Comparison of ENCODE assay signal across 22 cellular contexts in genomic region chr15:49430046-49430445, GRCh38. TPM values are rescaled to one million over a fixed set of nuclear protein-coding genes. Genes with fewer than 3 reads are reported as not detected.
DNase-seq lines count a peak whose midpoint lies in the region; ATAC-seq and TF ChIP-seq lines count a peak whose summit lies in the region.
"Had no signal": no experiment of that assay in that cellular context is flagged by ENCODE, and none has a peak within 500 bp of the region (broad histone marks: within the 10 kb centered on the region; RNA-seq: fewer than 3 reads in every experiment).

No MANE protein-coding gene starts in this region.

- no peak overlapping the region for H3K4me3 Mint-ChIP-seq in stimulated activated memory B cell treated with anti-CD40 and anti-IgM and Interleukin-4, amounts not matched to agents 10 μg/mL and 1 μg/mL and 100 μg/mL, for 72 hours
- no peak overlapping the region for H3K4me3 Mint-ChIP-seq in stimulated activated effector memory CD8-positive, alpha-beta T cell treated with anti-CD3 and anti-CD28 coated beads, Interleukin-12 subunit alpha, Interleukin-12 subunit beta, amount 100 ng/mL, for 72 hours

- H3K79me2 ChIP-seq in GM23248 (ENCODE audit: insufficient read depth) (peaks cover 100% of the 10 kb centered on the region), fibroblast of lung (ENCODE audit: control insufficient read depth, insufficient read depth, low read length) (peaks cover 61% of the 10 kb centered on the region)

- H3K36me3 ChIP-seq in GM23248 (ENCODE audit: low read depth) (peaks cover 85% of the 10 kb centered on the region), fibroblast of lung (ENCODE audit: control insufficient read depth, insufficient read depth, low read length) (no peaks in the 10 kb centered on the region)
- H3K36me3 ChIP-seq: HAP-1 had no signal

- TF ChIP-seq CTCF in fibroblast of lung (conservative IDR thresholded peaks at IDR 0.05 in 1 of 2, IDR thresholded peaks at IDR 0.05 in 1 of 2; ENCODE audit: low read depth in 1 of 2, low read length in 2 of 2): no peak
- TF ChIP-seq CTCF in foreskin keratinocyte (conservative IDR thresholded peaks at IDR 0.05): no peak

- no peak overlapping the region for H3K27ac Mint-ChIP-seq in stimulated activated memory B cell treated with anti-CD40 and anti-IgM and Interleukin-4, amounts not matched to agents 10 μg/mL and 1 μg/mL and 100 μg/mL, for 72 hours
- H3K27ac Mint-ChIP-seq in stimulated activated effector memory CD8-positive, alpha-beta T cell treated with anti-CD3 and anti-CD28 coated beads, Interleukin-12 subunit alpha, Interleukin-12 subunit beta, amount 100 ng/mL, for 72 hours: no peak overlapping the region

- H4K20me1 ChIP-seq in GM23248 (ENCODE audit: insufficient read depth) (no peaks in the 10 kb centered on the region), fibroblast of lung (ENCODE audit: control insufficient read depth, extremely low read depth, insufficient read depth, low read length) (no peaks in the 10 kb centered on the region)

- WGBS in GM23248 (ENCODE audit: low coverage in 1 of 2, low lambda C conversion rate in 2 of 2, missing lambda C conversion rate in 2 of 2), 2 experiments: 64 to 85% methylated on average over 1 of the region's 1 CpG
- 46% methylated on average over 1 of the region's 1 CpG for WGBS in right cardiac atrium

- DNase-seq in GM23248: no peak
- DNase-seq in fibroblast of lung (ENCODE audit: low read depth in 2 of 2): no peak
- no peak for DNase-seq in right cardiac atrium
- no peak for DNase-seq in foreskin keratinocyte
- DNase-seq in SW480 (ENCODE audit: low spot score): no peak
- no peak for DNase-seq in stimulated activated effector memory CD8-positive, alpha-beta T cell treated with anti-CD3 and anti-CD28 coated beads, Interleukin-12 subunit alpha, Interleukin-12 subunit beta, amount 100 ng/mL, for 72 hours (ENCODE audit: low spot score in 2 of 2)
- DNase-seq: C1 segment of cervical spinal cord, Caco-2, Karpas-422, NCI-H1105 treated with DMSO at 0.1 percent for 48 hours, NCI-H187, NCI-H2171, NCI-H446 treated with DMSO at 0.1 percent for 48 hours, NCI-H774, PC-9 had no signal

- H3K27ac ChIP-seq in GM23248 (peak overlapping the region; percentile 80), fibroblast of lung (ENCODE audit: insufficient read depth, low read length) (peak overlapping the region; percentile 3), right cardiac atrium (ENCODE audit: low read length) (peak overlapping the region; percentile 64), foreskin keratinocyte (no peak overlapping the region)
- H3K27ac ChIP-seq: PC-9 had no signal

- H3K27me3 Mint-ChIP-seq in stimulated activated memory B cell treated with anti-CD40 and anti-IgM and Interleukin-4, amounts not matched to agents 10 μg/mL and 1 μg/mL and 100 μg/mL, for 72 hours: no peaks in the 10 kb centered on the region

- H3K4me3 ChIP-seq in GM23248 (peak overlapping the region; percentile 99), fibroblast of lung (replicated peaks in 1 of 4; ENCODE audit: control extremely low read depth in 1 of 4, insufficient read depth in 1 of 4, low read depth in 3 of 4, low read length in 4 of 4) (peak overlapping the region in 1 of 4 experiments; percentile 73), right cardiac atrium (ENCODE audit: low read length) (no peak overlapping the region)
- H3K4me3 ChIP-seq: GM12878, HAP-1, PC-9 had no signal

- H3K4me1 Mint-ChIP-seq in stimulated activated memory B cell treated with anti-CD40 and anti-IgM and Interleukin-4, amounts not matched to agents 10 μg/mL and 1 μg/mL and 100 μg/mL, for 72 hours: no peaks in the 10 kb centered on the region
- H3K4me1 Mint-ChIP-seq in stimulated activated effector memory CD8-positive, alpha-beta T cell treated with anti-CD3 and anti-CD28 coated beads, Interleukin-12 subunit alpha, Interleukin-12 subunit beta, amount 100 ng/mL, for 72 hours: no peaks in the 10 kb centered on the region

- H2AFZ ChIP-seq in GM23248: no peak overlapping the region
- H2AFZ ChIP-seq in fibroblast of lung (ENCODE audit: low read length): no peak overlapping the region
- H2AFZ ChIP-seq: PC-9 had no signal

- no peaks in the 10 kb centered on the region for H3K9me3 ChIP-seq in GM23248 (ENCODE audit: low read depth)
- no peaks in the 10 kb centered on the region for H3K9me3 ChIP-seq in fibroblast of lung (ENCODE audit: control insufficient read depth, insufficient read depth, low read depth, low read length)
- H3K9me3 ChIP-seq in right cardiac atrium (ENCODE audit: control insufficient read depth, low read length): no peaks in the 10 kb centered on the region
- H3K9me3 ChIP-seq: Caco-2, HAP-1 had no signal

- no peaks in the 10 kb centered on the region for H3K9me2 ChIP-seq in GM23248 (ENCODE audit: insufficient read depth)

- peaks cover 80% of the 10 kb centered on the region for H3K4me1 ChIP-seq in GM23248 (ENCODE audit: insufficient read depth)
- H3K4me1 ChIP-seq in fibroblast of lung (ENCODE audit: control insufficient read depth, extremely low read depth, insufficient read depth, low read length): peaks cover 8% of the 10 kb centered on the region
- peaks cover 8% of the 10 kb centered on the region for H3K4me1 ChIP-seq in right cardiac atrium (ENCODE audit: control insufficient read depth, insufficient read depth, low read length)
- H3K4me1 ChIP-seq in foreskin keratinocyte: no peaks in the 10 kb centered on the region
- H3K4me1 ChIP-seq: HAP-1 had no signal

- ATAC-seq in right cardiac atrium: peak in 1 of 2 donors; percentile 55
- peak; percentile 34 for ATAC-seq in stimulated activated memory B cell treated with anti-CD40 and anti-IgM and Interleukin-4, amounts not matched to agents 10 μg/mL and 1 μg/mL and 100 μg/mL, for 72 hours
- no peak for ATAC-seq in foreskin keratinocyte
- no peak for ATAC-seq in HG02642 (IDR thresholded peaks at IDR 0.05; ENCODE audit: poor library complexity, unreplicated experiment)
- no peak for ATAC-seq in stimulated activated effector memory CD8-positive, alpha-beta T cell treated with anti-CD3 and anti-CD28 coated beads, Interleukin-12 subunit alpha, Interleukin-12 subunit beta, amount 100 ng/mL, for 72 hours
- ATAC-seq: GM12878, HepG2 had no signal

- H3K9ac ChIP-seq in GM23248: no peak overlapping the region; the same call in 1 of the 2 replicates
- H3K9ac ChIP-seq in fibroblast of lung (ENCODE audit: insufficient read depth, low read length): no peak overlapping the region

- peak overlapping the region; percentile 100 for H3K4me2 ChIP-seq in GM23248 (ENCODE audit: unreplicated experiment)
- H3K4me2 ChIP-seq in fibroblast of lung (ENCODE audit: extremely low read depth, insufficient read depth, low read length): peak overlapping the region; percentile 42
- H3K4me2 ChIP-seq: PC-9 had no signal

- no peaks in the 10 kb centered on the region for H3K36me3 Mint-ChIP-seq in stimulated activated memory B cell treated with anti-CD40 and anti-IgM and Interleukin-4, amounts not matched to agents 10 μg/mL and 1 μg/mL and 100 μg/mL, for 72 hours
- H3K36me3 Mint-ChIP-seq in stimulated activated effector memory CD8-positive, alpha-beta T cell treated with anti-CD3 and anti-CD28 coated beads, Interleukin-12 subunit alpha, Interleukin-12 subunit beta, amount 100 ng/mL, for 72 hours: no peaks in the 10 kb centered on the region

- in situ Hi-C loops in GM23248 (cut with MboI): no loop called here

- no peaks in the 10 kb centered on the region for H3K9me3 Mint-ChIP-seq in stimulated activated memory B cell treated with anti-CD40 and anti-IgM and Interleukin-4, amounts not matched to agents 10 μg/mL and 1 μg/mL and 100 μg/mL, for 72 hours
- no peaks in the 10 kb centered on the region for H3K9me3 Mint-ChIP-seq in stimulated activated effector memory CD8-positive, alpha-beta T cell treated with anti-CD3 and anti-CD28 coated beads, Interleukin-12 subunit alpha, Interleukin-12 subunit beta, amount 100 ng/mL, for 72 hours

- peaks cover 90% of the 10 kb centered on the region for H3F3A ChIP-seq in GM23248 (ENCODE audit: insufficient read depth)

- H3K27me3 ChIP-seq in GM23248 (replicated peaks; ENCODE audit: insufficient read depth) (no peaks in the 10 kb centered on the region), fibroblast of lung (ENCODE audit: control insufficient read depth, insufficient read depth, low read length) (no peaks in the 10 kb centered on the region), right cardiac atrium (ENCODE audit: control insufficient read depth, insufficient read depth) (no peaks in the 10 kb centered on the region), foreskin keratinocyte (peaks cover 23% of the 10 kb centered on the region)

- intact Hi-C loops in right cardiac atrium (cut with DNase I): no loop called here

RNA-seq across cellular contexts. Expression of gene FGF7, which starts 7.0 kb away (rescaled TPM):
- 331 and 351 TPM in 2 replicates for total RNA-seq in GM23248 (2014; rRNA removed; shearing (Covaris generic))
- polyA plus RNA-seq in GM23248 (2016; fragmentation: Nextera tagmentation; extraction: Ambion mirVana): 362 and 400 TPM in 2 replicates
- total RNA-seq in fibroblast of lung: 488 and 527 TPM in 2 replicates
- 61.5 and 165 TPM in 2 replicates for polyA plus RNA-seq in fibroblast of lung
- polyA plus RNA-seq in fibroblast of lung (2012): 45.8 and 112 TPM in 2 replicates
- polyA minus RNA-seq in fibroblast of lung (ENCODE audit: low replicate concordance): 9.9 and 15.0 TPM in 2 replicates
- 10 to 100 TPM; 29.0 to 50.0 (median 39.0) TPM for total RNA-seq in right cardiac atrium
- polyA plus RNA-seq in right cardiac atrium: 21.3 TPM
- total RNA-seq in foreskin keratinocyte: not detected in 2 replicates
- polyA plus RNA-seq in foreskin keratinocyte: not detected in 2 replicates
- total RNA-seq: A172, G401, HepG2, PC-9 had no signal
- polyA plus RNA-seq: GM12878, HepG2 had no signal

Comparison
In these comparisons a context has a peak if more than half of its experiments do, and no peak if none do; other contexts are left out.
1. RNA of gene FGF7, which starts 7.0 kb away (total RNA-seq): 488 to 527 TPM in fibroblast of lung, 331 to 351 TPM in GM23248 and 29.0 to 50.0 TPM in right cardiac atrium; not detected in foreskin keratinocyte; every median in the first group is over 10 times any median in the second.